In the genomic region with DNA sequence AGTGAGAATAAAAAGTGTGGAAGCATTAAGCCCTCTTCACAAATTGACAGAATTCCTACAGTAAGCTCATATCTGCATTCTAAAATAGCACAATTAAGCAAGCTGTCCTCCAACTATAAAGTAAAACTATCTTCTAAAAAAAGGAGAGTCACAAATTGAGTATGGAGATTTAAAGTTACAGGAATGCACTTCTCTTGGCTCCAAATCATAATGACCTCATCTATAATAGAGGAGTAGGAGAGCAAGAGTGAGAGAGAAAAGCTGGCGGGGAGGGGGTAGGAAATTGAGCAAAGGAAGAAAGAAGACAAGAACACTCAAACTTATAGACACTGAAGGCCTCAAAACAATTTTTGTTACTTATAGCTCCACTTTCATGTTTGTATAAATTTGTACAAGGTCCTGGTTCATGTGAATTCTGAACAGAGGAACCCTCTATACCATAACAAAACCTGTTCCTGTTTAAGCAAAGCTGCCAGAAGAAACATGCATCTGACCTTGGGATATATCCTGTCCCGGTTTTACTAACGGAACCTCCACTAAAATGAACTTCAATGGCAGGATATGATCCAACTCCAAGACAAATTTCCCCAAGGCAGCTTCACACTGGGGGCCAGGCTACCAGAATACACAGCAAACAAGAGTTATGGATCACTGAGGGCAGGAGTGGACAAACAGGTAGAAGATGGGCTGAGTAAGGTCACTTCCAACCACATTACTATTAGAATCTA, we compare ENCODE assay signal across 1 cellular context.
A peak's percentile ranks its signal among the peaks of the same experiment; 100 is the strongest.
TF ChIP-seq lines count a peak whose summit lies in the region.

No MANE protein-coding gene starts in this region.

TF ChIP-seq in HEK293, 187 proteins besides CTCF, POLR2A, EP300 and RAD21:
- TF ChIP-seq, protein P1, sequence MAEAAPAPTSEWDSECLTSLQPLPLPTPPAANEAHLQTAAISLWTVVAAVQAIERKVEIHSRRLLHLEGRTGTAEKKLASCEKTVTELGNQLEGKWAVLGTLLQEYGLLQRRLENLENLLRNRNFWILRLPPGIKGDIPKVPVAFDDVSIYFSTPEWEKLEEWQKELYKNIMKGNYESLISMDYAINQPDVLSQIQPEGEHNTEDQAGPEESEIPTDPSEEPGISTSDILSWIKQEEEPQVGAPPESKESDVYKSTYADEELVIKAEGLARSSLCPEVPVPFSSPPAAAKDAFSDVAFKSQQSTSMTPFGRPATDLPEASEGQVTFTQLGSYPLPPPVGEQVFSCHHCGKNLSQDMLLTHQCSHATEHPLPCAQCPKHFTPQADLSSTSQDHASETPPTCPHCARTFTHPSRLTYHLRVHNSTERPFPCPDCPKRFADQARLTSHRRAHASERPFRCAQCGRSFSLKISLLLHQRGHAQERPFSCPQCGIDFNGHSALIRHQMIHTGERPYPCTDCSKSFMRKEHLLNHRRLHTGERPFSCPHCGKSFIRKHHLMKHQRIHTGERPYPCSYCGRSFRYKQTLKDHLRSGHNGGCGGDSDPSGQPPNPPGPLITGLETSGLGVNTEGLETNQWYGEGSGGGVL (tag by site-specific recombination; IDR thresholded peaks at IDR 0.05): no peak
- TF ChIP-seq ZNF354C (tag by site-specific recombination; IDR thresholded peaks at IDR 0.05; ENCODE audit: borderline replicate concordance, low read depth): no peak
- TF ChIP-seq MZF1 (tag by site-specific recombination; IDR thresholded peaks at IDR 0.05; ENCODE audit: borderline replicate concordance): no peak
- TF ChIP-seq ZFP37 (tag by site-specific recombination; IDR thresholded peaks at IDR 0.05): no peak
- TF ChIP-seq ZNF324 (tag by site-specific recombination; IDR thresholded peaks at IDR 0.05): no peak
- no peak for TF ChIP-seq MEIS1 (CRISPR knock-in tag; IDR thresholded peaks at IDR 0.05; ENCODE audit: borderline replicate concordance)
- no peak for TF ChIP-seq ZNF239 (tag by site-specific recombination; IDR thresholded peaks at IDR 0.05)
- TF ChIP-seq ZNF26 (tag by site-specific recombination; IDR thresholded peaks at IDR 0.05): no peak
- no peak for TF ChIP-seq KLF7 (tag by site-specific recombination; IDR thresholded peaks at IDR 0.05; ENCODE audit: borderline replicate concordance)
- no peak for TF ChIP-seq FEZF1 (tag by site-specific recombination; IDR thresholded peaks at IDR 0.05)
- TF ChIP-seq ZNF221 (tag by site-specific recombination; IDR thresholded peaks at IDR 0.05; ENCODE audit: borderline replicate concordance): no peak
- TF ChIP-seq ATF2 (tag by site-specific recombination; IDR thresholded peaks at IDR 0.05; ENCODE audit: low read depth): peak; percentile 92
- no peak for TF ChIP-seq ZNF473 (tag by site-specific recombination; IDR thresholded peaks at IDR 0.05)
- TF ChIP-seq, protein P2, sequence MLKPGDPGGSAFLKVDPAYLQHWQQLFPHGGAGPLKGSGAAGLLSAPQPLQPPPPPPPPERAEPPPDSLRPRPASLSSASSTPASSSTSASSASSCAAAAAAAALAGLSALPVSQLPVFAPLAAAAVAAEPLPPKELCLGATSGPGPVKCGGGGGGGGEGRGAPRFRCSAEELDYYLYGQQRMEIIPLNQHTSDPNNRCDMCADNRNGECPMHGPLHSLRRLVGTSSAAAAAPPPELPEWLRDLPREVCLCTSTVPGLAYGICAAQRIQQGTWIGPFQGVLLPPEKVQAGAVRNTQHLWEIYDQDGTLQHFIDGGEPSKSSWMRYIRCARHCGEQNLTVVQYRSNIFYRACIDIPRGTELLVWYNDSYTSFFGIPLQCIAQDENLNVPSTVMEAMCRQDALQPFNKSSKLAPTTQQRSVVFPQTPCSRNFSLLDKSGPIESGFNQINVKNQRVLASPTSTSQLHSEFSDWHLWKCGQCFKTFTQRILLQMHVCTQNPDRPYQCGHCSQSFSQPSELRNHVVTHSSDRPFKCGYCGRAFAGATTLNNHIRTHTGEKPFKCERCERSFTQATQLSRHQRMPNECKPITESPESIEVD (tag by site-specific recombination; IDR thresholded peaks at IDR 0.05): peak; percentile 39; the same call in 1 of the 2 replicates
- no peak for TF ChIP-seq ZNF548 (tag by site-specific recombination; IDR thresholded peaks at IDR 0.05)
- peak; percentile 11; the same call in 1 of the 2 replicates for TF ChIP-seq ZNF692 (tag by site-specific recombination; IDR thresholded peaks at IDR 0.05)
- TF ChIP-seq ZNF2 (tag by site-specific recombination; IDR thresholded peaks at IDR 0.05): no peak
- TF ChIP-seq ZNF791 (tag by site-specific recombination; IDR thresholded peaks at IDR 0.05): no peak
